In the genomic region with DNA sequence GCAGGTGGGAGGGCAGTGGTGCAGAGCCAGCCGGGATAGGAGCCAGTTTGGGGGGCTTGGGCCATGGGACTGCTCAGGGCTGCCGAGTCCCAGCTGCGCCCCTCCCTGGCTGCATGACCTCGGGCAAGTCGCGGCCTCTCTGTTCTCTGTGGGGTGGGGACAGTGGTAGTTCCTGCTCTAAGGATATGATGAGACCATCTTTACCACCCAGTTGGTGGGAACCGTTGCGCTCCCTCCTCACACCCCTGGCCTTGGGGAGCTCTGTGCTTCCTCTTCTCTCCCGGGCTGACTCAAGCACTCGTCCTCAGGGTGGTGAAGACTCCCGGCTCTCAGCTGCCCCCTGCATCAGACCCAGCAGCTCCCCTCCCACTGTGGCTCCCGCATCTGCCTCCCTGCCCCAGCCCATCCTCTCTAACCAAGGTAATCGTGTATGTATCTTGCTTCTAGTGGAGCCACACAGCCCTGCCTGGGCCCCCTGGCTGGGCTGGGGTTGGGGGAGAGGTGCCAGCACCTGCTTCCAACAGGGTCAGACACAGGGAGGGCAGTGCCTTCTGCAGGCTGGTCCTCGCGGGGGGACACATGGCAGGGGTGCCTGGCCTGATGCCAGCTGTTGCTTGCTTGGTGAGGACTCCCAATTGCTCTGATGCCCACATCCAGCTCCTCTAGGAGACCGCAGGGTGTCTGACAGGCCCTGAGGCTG, we compare ENCODE assay signal across 18 cellular contexts. TPM values are rescaled to one million over a fixed set of nuclear protein-coding genes. Genes with fewer than 3 reads are reported as not detected.
"Had no signal": no experiment of that assay in that cellular context is flagged by ENCODE, and none has a peak within 500 bp of the region (broad histone marks: within the 10 kb centered on the region; RNA-seq: fewer than 3 reads in every experiment).

No MANE protein-coding gene starts in this region.

- H3K27ac ChIP-seq: foreskin keratinocyte, neural progenitor cell, SJCRH30, thoracic aorta had no signal

- H3K4me1 Mint-ChIP-seq: activated CD4-positive, alpha-beta T cell treated with anti-CD3 and anti-CD28 coated beads, Interleukin-2, amount 10 ng/mL, durations not matched to agents 7 days and 5 days; activated naive CD8-positive, alpha-beta T cell treated with anti-CD3 and anti-CD28 coated beads, Interleukin-2, amount 50 U/mL, for 24 hours; activated T-helper 17 cell treated with anti-CD3 and anti-CD28 coated beads, Interleukin-2, amount 50 U/mL, for 72 hours had no signal

- H3K4me3 Mint-ChIP-seq: activated CD4-positive, alpha-beta T cell treated with anti-CD3 and anti-CD28 coated beads, Interleukin-2, amount 10 ng/mL, durations not matched to agents 7 days and 5 days; activated naive CD4-positive, alpha-beta T cell treated with anti-CD3 and anti-CD28 coated beads for 36 hours; activated naive CD8-positive, alpha-beta T cell treated with anti-CD3 and anti-CD28 coated beads, Interleukin-2, amount 50 U/mL, for 24 hours; activated T-helper 17 cell treated with anti-CD3 and anti-CD28 coated beads, Interleukin-2, amount 50 U/mL, for 72 hours; naive B cell; neural progenitor cell; stimulated activated naive CD8-positive, alpha-beta T cell treated with anti-CD3 and anti-CD28 coated beads, Interleukin-15, Interleukin-2, amounts not matched to agents 100 ng/mL and 50 ng/mL, for 24 hours; T-helper 2 cell treated with Interferon-gamma antibody and Interleukin-4, amounts not matched to agents 5 μg/mL and 100 μg/mL, for 36 hours had no signal

- H3K4me1 ChIP-seq: foreskin keratinocyte, neural progenitor cell, SJCRH30 had no signal

- H3K9me3 ChIP-seq: ovary, SJCRH30, thoracic aorta had no signal

- H3K27me3 Mint-ChIP-seq: activated CD4-positive, alpha-beta T cell treated with anti-CD3 and anti-CD28 coated beads, Interleukin-2, amount 10 ng/mL, durations not matched to agents 7 days and 5 days; activated naive CD8-positive, alpha-beta T cell treated with anti-CD3 and anti-CD28 coated beads, Interleukin-2, amount 50 U/mL, for 24 hours; activated T-helper 17 cell treated with anti-CD3 and anti-CD28 coated beads, Interleukin-2, amount 50 U/mL, for 72 hours; naive B cell; stimulated activated naive CD8-positive, alpha-beta T cell treated with anti-CD3 and anti-CD28 coated beads, Interleukin-15, Interleukin-2, amounts not matched to agents 100 ng/mL and 50 ng/mL, for 24 hours had no signal

- H3K36me3 ChIP-seq: neural progenitor cell, ovary had no signal

- ATAC-seq: activated naive CD8-positive, alpha-beta T cell treated with anti-CD3 and anti-CD28 coated beads, Interleukin-2, amount 50 U/mL, for 24 hours; activated T-helper 17 cell treated with anti-CD3 and anti-CD28 coated beads, Interleukin-2, amount 50 U/mL, for 72 hours; foreskin keratinocyte; left lobe of liver had no signal

- DNase-seq: activated CD4-positive, alpha-beta T cell treated with anti-CD3 and anti-CD28 coated beads, Interleukin-2, amount 10 ng/mL, durations not matched to agents 7 days and 5 days; activated naive CD4-positive, alpha-beta T cell treated with anti-CD3 and anti-CD28 coated beads for 36 hours; activated naive CD8-positive, alpha-beta T cell treated with anti-CD3 and anti-CD28 coated beads, Interleukin-2, amount 50 U/mL, for 24 hours; caudate nucleus; cortex of kidney; effector memory CD4-positive, alpha-beta T cell; foreskin keratinocyte; naive B cell; SJCRH30; stimulated activated CD4-positive, alpha-beta T cell treated with anti-CD3 and anti-CD28 coated beads, Interleukin-4, amount 100 ng/mL, for 1 hour had no signal

- H3K27me3 ChIP-seq: foreskin keratinocyte, neural progenitor cell, ovary, SJCRH30 had no signal

- H3K9me3 Mint-ChIP-seq: activated CD4-positive, alpha-beta T cell treated with anti-CD3 and anti-CD28 coated beads, Interleukin-2, amount 10 ng/mL, durations not matched to agents 7 days and 5 days; activated naive CD4-positive, alpha-beta T cell treated with anti-CD3 and anti-CD28 coated beads for 36 hours; activated naive CD8-positive, alpha-beta T cell treated with anti-CD3 and anti-CD28 coated beads, Interleukin-2, amount 50 U/mL, for 24 hours; activated T-helper 17 cell treated with anti-CD3 and anti-CD28 coated beads, Interleukin-2, amount 50 U/mL, for 72 hours; naive B cell; neural progenitor cell; stimulated activated naive CD8-positive, alpha-beta T cell treated with anti-CD3 and anti-CD28 coated beads, Interleukin-15, Interleukin-2, amounts not matched to agents 100 ng/mL and 50 ng/mL, for 24 hours; T-helper 2 cell treated with Interferon-gamma antibody and Interleukin-4, amounts not matched to agents 5 μg/mL and 100 μg/mL, for 36 hours had no signal

- H3K27ac Mint-ChIP-seq: activated CD4-positive, alpha-beta T cell treated with anti-CD3 and anti-CD28 coated beads, Interleukin-2, amount 10 ng/mL, durations not matched to agents 7 days and 5 days; activated naive CD4-positive, alpha-beta T cell treated with anti-CD3 and anti-CD28 coated beads for 36 hours; activated naive CD8-positive, alpha-beta T cell treated with anti-CD3 and anti-CD28 coated beads, Interleukin-2, amount 50 U/mL, for 24 hours; activated T-helper 17 cell treated with anti-CD3 and anti-CD28 coated beads, Interleukin-2, amount 50 U/mL, for 72 hours; neural progenitor cell; stimulated activated naive CD8-positive, alpha-beta T cell treated with anti-CD3 and anti-CD28 coated beads, Interleukin-15, Interleukin-2, amounts not matched to agents 100 ng/mL and 50 ng/mL, for 24 hours; T-helper 2 cell treated with Interferon-gamma antibody and Interleukin-4, amounts not matched to agents 5 μg/mL and 100 μg/mL, for 36 hours had no signal

- H3K4me3 ChIP-seq: neural progenitor cell, ovary, SJCRH30, thoracic aorta had no signal

RNA-seq across cellular contexts. Expression of a gene that starts 15.1 kb away (rescaled TPM):
- total RNA-seq: activated CD8-positive, alpha-beta memory T cell treated with anti-CD3 and anti-CD28 coated beads for 36 hours; foreskin keratinocyte; SJCRH30 had no signal

RNA-seq across cellular contexts. Expression of a gene that starts 26.2 kb away (rescaled TPM):
- total RNA-seq: foreskin keratinocyte had no signal

RNA-seq across cellular contexts. Expression of a gene that starts 35.1 kb away (rescaled TPM):
- total RNA-seq: activated naive CD4-positive, alpha-beta T cell treated with anti-CD3 and anti-CD28 coated beads for 36 hours had no signal
